ENCODE assay signal across 17 cellular contexts in the genomic region with DNA sequence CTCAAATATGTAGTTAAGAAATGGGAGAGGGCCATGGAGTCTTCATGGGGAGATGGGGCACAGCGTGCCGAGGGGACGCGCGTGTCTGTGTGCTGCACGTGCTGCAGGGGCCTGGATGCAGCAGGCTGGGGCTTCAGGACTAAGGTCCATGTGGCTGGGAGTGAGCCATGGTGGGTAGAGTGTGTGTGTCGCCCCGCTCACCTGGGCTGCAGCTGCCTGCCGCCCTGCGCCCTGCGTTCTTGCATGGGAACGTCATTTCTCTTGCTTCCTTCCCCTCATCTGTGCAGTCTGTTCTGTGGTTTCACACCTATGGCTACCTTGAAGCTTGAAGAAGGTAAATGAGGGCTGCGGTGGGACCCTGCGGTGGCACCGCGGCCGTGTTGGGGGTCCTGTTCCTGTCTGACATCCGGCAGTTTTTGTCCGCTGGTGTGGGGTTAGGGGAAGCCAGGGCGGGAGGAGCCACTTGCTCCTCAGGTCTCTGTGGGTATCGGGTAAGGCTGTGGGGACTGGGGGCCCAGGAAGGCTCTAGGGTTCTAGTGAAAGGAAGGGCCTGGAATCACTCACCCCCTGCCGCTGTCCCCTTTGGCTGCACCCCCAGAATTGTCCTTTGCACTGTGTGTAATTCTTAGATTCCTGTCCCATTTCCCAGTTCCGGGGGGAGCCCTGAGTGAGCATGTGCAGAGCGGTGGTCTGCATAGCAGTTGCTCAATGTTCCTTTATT. TPM values are rescaled to one million over a fixed set of nuclear protein-coding genes. Genes with fewer than 3 reads are reported as not detected.
DNase-seq lines count a peak whose midpoint lies in the region; ATAC-seq, FAIRE-seq and TF ChIP-seq lines count a peak whose summit lies in the region.
"Had no signal": no experiment of that assay in that cellular context is flagged by ENCODE, and none has a peak within 500 bp of the region (broad histone marks: within the 10 kb centered on the region; RNA-seq: fewer than 3 reads in every experiment).

No MANE protein-coding gene starts in this region.

- no peaks in the 10 kb centered on the region for H3K9me3 ChIP-seq in kidney (ENCODE audit: control insufficient read depth in 1 of 2, low read length in 2 of 2)

- H3K4me1 ChIP-seq in kidney (ENCODE audit: control insufficient read depth in 1 of 2, insufficient read depth in 1 of 2, low read depth in 1 of 2, low read length in 2 of 2), result peaks cover 0 to 30% of the 10 kb centered on the region in 2 donors

- no peak for FAIRE-seq in kidney (lab: Jason Lieb, UNC)
- FAIRE-seq: GM12891 had no signal

- no peak for TF ChIP-seq CTCF in kidney (IDR thresholded peaks at IDR 0.05; ENCODE audit: borderline replicate concordance, extremely low read depth, insufficient read depth)

- no peaks in the 10 kb centered on the region for H3K36me3 Mint-ChIP-seq in activated CD4-positive, alpha-beta T cell treated with anti-CD3 and anti-CD28 coated beads, Interleukin-2, amount 10 ng/mL, durations not matched to agents 24 days and 14 days (ENCODE audit: low read depth)
- no peaks in the 10 kb centered on the region for H3K36me3 Mint-ChIP-seq in activated CD8-positive, alpha-beta T cell treated with anti-CD3 and anti-CD28 coated beads, Interleukin-2, amount 10 ng/mL, durations not matched to agents 7 days and 5 days (ENCODE audit: low read depth)

- intact Hi-C loops in activated CD4-positive, alpha-beta T cell treated with anti-CD3 and anti-CD28 coated beads, Interleukin-2, amount 10 ng/mL, durations not matched to agents 24 days and 14 days (cut with micrococcal nuclease), result no loop called here
- intact Hi-C loops in kidney (cut with DNase I), result no loop called here

- peak; percentile 54 for ATAC-seq in activated CD8-positive, alpha-beta T cell treated with anti-CD3 and anti-CD28 coated beads, Interleukin-2, amount 10 ng/mL, durations not matched to agents 7 days and 5 days
- peak; percentile 29 for ATAC-seq in stimulated activated naive CD8-positive, alpha-beta T cell treated with anti-CD3 and anti-CD28 coated beads, Interleukin-15, Interleukin-2, amounts not matched to agents 100 U/mL and 50 U/mL, for 24 hours
- ATAC-seq: SK-N-SH treated with all-trans-retinoic acid at 6 μM for 48 hours had no signal

- peaks cover 3% of the 10 kb centered on the region for H3K4me1 Mint-ChIP-seq in activated CD4-positive, alpha-beta T cell treated with anti-CD3 and anti-CD28 coated beads, Interleukin-2, amount 10 ng/mL, durations not matched to agents 24 days and 14 days
- peaks cover 22% of the 10 kb centered on the region for H3K4me1 Mint-ChIP-seq in activated CD8-positive, alpha-beta T cell treated with anti-CD3 and anti-CD28 coated beads, Interleukin-2, amount 10 ng/mL, durations not matched to agents 7 days and 5 days (ENCODE audit: low read depth)

- H3K9ac ChIP-seq in kidney (ENCODE audit: low read length in 2 of 2), result no peak overlapping the region

- CTCF ChIA-PET in activated CD8-positive, alpha-beta T cell treated with anti-CD3 and anti-CD28 coated beads, Interleukin-2, amount 10 ng/mL, durations not matched to agents 7 days and 5 days (lab: Charles Lee), result no interaction called here

- no peak overlapping the region for H3K27ac ChIP-seq in kidney (ENCODE audit: low read depth in 2 of 2, low read length in 2 of 2)
- no peak overlapping the region for H3K27ac ChIP-seq in caudate nucleus (ENCODE audit: low read depth, low read length)

- H3K27ac Mint-ChIP-seq in activated CD4-positive, alpha-beta T cell treated with anti-CD3 and anti-CD28 coated beads, Interleukin-2, amount 10 ng/mL, durations not matched to agents 24 days and 14 days, result no peak overlapping the region
- peak overlapping the region; percentile 83 for H3K27ac Mint-ChIP-seq in activated CD8-positive, alpha-beta T cell treated with anti-CD3 and anti-CD28 coated beads, Interleukin-2, amount 10 ng/mL, durations not matched to agents 7 days and 5 days

- DNase-seq in activated CD4-positive, alpha-beta T cell treated with anti-CD3 and anti-CD28 coated beads, Interleukin-2, amount 10 ng/mL, durations not matched to agents 24 days and 14 days, result peak; percentile 61
- no peak for DNase-seq in activated CD4-positive, alpha-beta T cell treated with anti-CD3 and anti-CD28 coated beads for 4 hours
- peak; percentile 71 for DNase-seq in activated CD8-positive, alpha-beta T cell treated with anti-CD3 and anti-CD28 coated beads, Interleukin-2, amount 10 ng/mL, durations not matched to agents 7 days and 5 days
- DNase-seq in kidney (peak; percentile 57), SHP77 (lab: John Stamatoyannopoulos, UW) (no peak), NCI-H2227 (lab: John Stamatoyannopoulos, UW; ENCODE audit: unreplicated experiment) (no peak), caudate nucleus (lab: John Stamatoyannopoulos, UW) (no peak)
- peak; percentile 16 for DNase-seq in stimulated activated naive CD8-positive, alpha-beta T cell treated with anti-CD3 and anti-CD28 coated beads, Interleukin-15, Interleukin-2, amounts not matched to agents 100 U/mL and 50 U/mL, for 24 hours
- DNase-seq: 8988T, anterior cingulate cortex, cortex of kidney, Kasumi-1, mesendoderm, NCI-H446 treated with DMSO at 0.1 percent for 48 hours, occipital lobe had no signal

- POLR2A ChIA-PET in activated CD8-positive, alpha-beta T cell treated with anti-CD3 and anti-CD28 coated beads, Interleukin-2, amount 10 ng/mL, durations not matched to agents 7 days and 5 days (lab: Charles Lee), result no interaction called here

- H3K4me3 Mint-ChIP-seq in activated CD4-positive, alpha-beta T cell treated with anti-CD3 and anti-CD28 coated beads, Interleukin-2, amount 10 ng/mL, durations not matched to agents 24 days and 14 days, result no peak overlapping the region
- H3K4me3 Mint-ChIP-seq in activated CD8-positive, alpha-beta T cell treated with anti-CD3 and anti-CD28 coated beads, Interleukin-2, amount 10 ng/mL, durations not matched to agents 7 days and 5 days, result peak overlapping the region; percentile 38

- H3K9me3 Mint-ChIP-seq in activated CD4-positive, alpha-beta T cell treated with anti-CD3 and anti-CD28 coated beads, Interleukin-2, amount 10 ng/mL, durations not matched to agents 24 days and 14 days, result no peaks in the 10 kb centered on the region
- no peaks in the 10 kb centered on the region for H3K9me3 Mint-ChIP-seq in activated CD8-positive, alpha-beta T cell treated with anti-CD3 and anti-CD28 coated beads, Interleukin-2, amount 10 ng/mL, durations not matched to agents 7 days and 5 days (ENCODE audit: insufficient read depth)

- no peak overlapping the region for H3K4me3 ChIP-seq in kidney (ENCODE audit: low read length in 2 of 2)

- H3K36me3 ChIP-seq in kidney (ENCODE audit: control insufficient read depth in 1 of 2, insufficient read depth in 2 of 2, low read length in 2 of 2), result no peaks in the 10 kb centered on the region

- H3K27me3 Mint-ChIP-seq in activated CD4-positive, alpha-beta T cell treated with anti-CD3 and anti-CD28 coated beads, Interleukin-2, amount 10 ng/mL, durations not matched to agents 24 days and 14 days, result no peaks in the 10 kb centered on the region
- peaks cover 32% of the 10 kb centered on the region for H3K27me3 Mint-ChIP-seq in activated CD8-positive, alpha-beta T cell treated with anti-CD3 and anti-CD28 coated beads, Interleukin-2, amount 10 ng/mL, durations not matched to agents 7 days and 5 days (ENCODE audit: low read depth)

RNA-seq across cellular contexts. Expression of a gene that starts 54.1 kb away (rescaled TPM):
- 20.1 and 22.0 TPM in 2 replicates for total RNA-seq in activated CD4-positive, alpha-beta T cell treated with anti-CD3 and anti-CD28 coated beads, Interleukin-2, amount 10 ng/mL, durations not matched to agents 24 days and 14 days
- total RNA-seq in activated CD8-positive, alpha-beta T cell treated with anti-CD3 and anti-CD28 coated beads, Interleukin-2, amount 10 ng/mL, durations not matched to agents 7 days and 5 days, result 1 to 10 TPM; 7.1 to 8.1 TPM
- total RNA-seq in kidney, result 73.9 TPM
- polyA plus RNA-seq in kidney (ENCODE audit: insufficient read depth, low read depth, low replicate concordance), result 49.6 TPM

Comparison
In these comparisons a context has a peak if more than half of its experiments do, and no peak if none do; other contexts are left out.
1. DNase-seq: peak in activated CD4-positive, alpha-beta T cell treated with anti-CD3 and anti-CD28 coated beads, Interleukin-2, amount 10 ng/mL, durations not matched to agents 24 days and 14 days (single experiment), activated CD8-positive, alpha-beta T cell treated with anti-CD3 and anti-CD28 coated beads, Interleukin-2, amount 10 ng/mL, durations not matched to agents 7 days and 5 days (single experiment), kidney (single experiment) and stimulated activated naive CD8-positive, alpha-beta T cell treated with anti-CD3 and anti-CD28 coated beads, Interleukin-15, Interleukin-2, amounts not matched to agents 100 U/mL and 50 U/mL, for 24 hours (single experiment); none in activated CD4-positive, alpha-beta T cell treated with anti-CD3 and anti-CD28 coated beads for 4 hours (0 of 2), SHP77 (0 of 2), NCI-H2227 (single experiment) and caudate nucleus (0 of 61).